In genomic region chr2:100194951-100195350, GRCh38 we compare ENCODE assay signal across 20 cellular contexts. TPM values are rescaled to one million over a fixed set of nuclear protein-coding genes. Genes with fewer than 3 reads are reported as not detected.
DNase-seq lines count a peak whose midpoint lies in the region; ATAC-seq and TF ChIP-seq lines count a peak whose summit lies in the region.
"Had no signal": no experiment of that assay in that cellular context is flagged by ENCODE, and none has a peak within 500 bp of the region (broad histone marks: within the 10 kb centered on the region; RNA-seq: fewer than 3 reads in every experiment).

No MANE protein-coding gene starts in this region.

- H3K4ac ChIP-seq in mesendoderm (ENCODE audit: low read depth, low read length): no peak overlapping the region

- TF ChIP-seq CTCF in left lung (IDR thresholded peaks at IDR 0.05) (no peak), tibial artery (IDR thresholded peaks at IDR 0.05) (no peak)

- ATAC-seq in left lung: peak; percentile 77
- ATAC-seq: GM12878, PC-3, T-helper 17 cell had no signal

- no peak overlapping the region for H3K23ac ChIP-seq in mesendoderm (ENCODE audit: low read length)

- H3K4me1 ChIP-seq in left lung (peaks cover 15 to 47% of the 10 kb centered on the region in 2 donors), tibial artery (peaks cover 0 to 82% (median 46%) of the 10 kb centered on the region in 4 donors), mesendoderm (ENCODE audit: control insufficient read depth, low read depth, low read length) (peaks cover 8% of the 10 kb centered on the region)
- H3K4me1 ChIP-seq: BE2C had no signal

- H3K4me2 ChIP-seq in mesendoderm (ENCODE audit: low read length): no peak overlapping the region

- H3K27ac ChIP-seq in left lung: peak overlapping the region; percentile 65 to 77
- H3K27ac ChIP-seq in tibial artery: peak overlapping the region; percentile 1 to 61
- no peak overlapping the region for H3K27ac ChIP-seq in mesendoderm (ENCODE audit: low read depth, low read length)
- H3K27ac ChIP-seq: GM23248, RWPE1 had no signal

- no peaks in the 10 kb centered on the region for H3K36me3 ChIP-seq in left lung
- H3K36me3 ChIP-seq in tibial artery: no peaks in the 10 kb centered on the region
- H3K36me3 ChIP-seq in mesendoderm (ENCODE audit: control insufficient read depth, insufficient read depth, low read length): no peaks in the 10 kb centered on the region
- H3K36me3 ChIP-seq: BE2C had no signal

- no peaks in the 10 kb centered on the region for H3K27me3 ChIP-seq in left lung
- no peaks in the 10 kb centered on the region for H3K27me3 ChIP-seq in tibial artery
- H3K27me3 ChIP-seq in mesendoderm (ENCODE audit: insufficient read depth, low read length, poor library complexity): no peaks in the 10 kb centered on the region
- H3K27me3 ChIP-seq: BE2C had no signal

- no peak overlapping the region for H4K8ac ChIP-seq in mesendoderm (ENCODE audit: low read depth, low read length)

- H3K56ac ChIP-seq in mesendoderm (ENCODE audit: low read length): no peak overlapping the region

- H2BK5ac ChIP-seq in mesendoderm (ENCODE audit: low read length): no peak overlapping the region

- H3K9ac ChIP-seq in mesendoderm (ENCODE audit: low read length): no peak overlapping the region
- H3K9ac ChIP-seq: GM23248 had no signal

- H3K4me3 ChIP-seq in left lung (no peak overlapping the region), tibial artery (no peak overlapping the region), mesendoderm (ENCODE audit: low read length) (no peak overlapping the region)
- H3K4me3 ChIP-seq: GM12878, GM23248 had no signal

- no peaks in the 10 kb centered on the region for H3K79me1 ChIP-seq in mesendoderm (ENCODE audit: low read length)

- DNase-seq in NCI-H2107 treated with DMSO at 0.1 percent for 48 hours (lab: John Stamatoyannopoulos, UW; ENCODE audit: unreplicated experiment) (peak; percentile 44), NCI-H524 (lab: John Stamatoyannopoulos, UW) (peak; percentile 11 to 55), left lung (peak in 1 of 2 donors; percentile 74), tibial artery (no peak), dermis blood vessel endothelial cell (no peak), DMS 273 (lab: John Stamatoyannopoulos, UW; ENCODE audit: unreplicated experiment) (no peak), mesendoderm (no peak)
- DNase-seq in activated T-cell treated with anti-CD3 and anti-CD28 coated beads, Interleukin-2, amount 50 U/mL, for 48 hours: no peak
- DNase-seq: BE2C; CD4-positive, alpha-beta memory T cell; GDM1; GM23248; KBM-7; NCI-H1092 treated with DMSO at 0.1 percent for 48 hours; NCI-H526 treated with DMSO at 0.1 percent for 48 hours; NK-92 treated with Interleukin-12 subunit alpha and Interleukin-12 subunit beta, amount 100 ng/mL, for 24 hours; PC-3; T-helper 17 cell had no signal

- no CpG with 5 or more reads among the region's 3 CpGs for WGBS in mesendoderm (ENCODE audit: extremely low coverage, insufficient coverage, low lambda C conversion rate)

- no peak overlapping the region for H2AK5ac ChIP-seq in mesendoderm (ENCODE audit: low read length)

- intact Hi-C loops in left lung (cut with DNase I) (no loop called here), tibial artery (cut with DNase I; ENCODE audit: low total_unique reads) (no loop called here)

- H3K18ac ChIP-seq in mesendoderm (ENCODE audit: low read length): no peak overlapping the region

- H3K79me2 ChIP-seq in mesendoderm (ENCODE audit: control insufficient read depth, insufficient read depth, low read length): no peaks in the 10 kb centered on the region

- no peak overlapping the region for H2BK120ac ChIP-seq in mesendoderm (ENCODE audit: low read depth, low read length)

- H3K9me3 ChIP-seq in left lung: no peaks in the 10 kb centered on the region
- H3K9me3 ChIP-seq in tibial artery: no peaks in the 10 kb centered on the region
- H3K9me3 ChIP-seq: BE2C had no signal

- H2BK15ac ChIP-seq in mesendoderm (replicated peaks; ENCODE audit: low read depth): no peak overlapping the region

- H4K5ac ChIP-seq in mesendoderm (ENCODE audit: low read length): no peak overlapping the region

RNA-seq across cellular contexts. Expression of gene AFF3, which starts 52.6 kb away (rescaled TPM):
- total RNA-seq in left lung (10 to 100 TPM; 16.4 to 42.0 TPM), dermis blood vessel endothelial cell (0.05 TPM in 1 of 2 replicates, not detected in the other)
- 2.9 TPM for polyA plus RNA-seq in mesendoderm (2013, experiment 1 of 2)
- 3.1 TPM for polyA plus RNA-seq in mesendoderm (2013, experiment 2 of 2)

Comparison
In these comparisons a context has a peak if more than half of its experiments do, and no peak if none do; other contexts are left out.
1. DNase-seq: peak in NCI-H2107 treated with DMSO at 0.1 percent for 48 hours (single experiment) and NCI-H524 (2 of 2); none in tibial artery (0 of 2), dermis blood vessel endothelial cell (single experiment), DMS 273 (single experiment), activated T-cell treated with anti-CD3 and anti-CD28 coated beads, Interleukin-2, amount 50 U/mL, for 48 hours (0 of 2) and mesendoderm (single experiment).
2. RNA of gene AFF3, which starts 52.6 kb away (total RNA-seq): 16.4 to 42.0 TPM in left lung; 0.05 TPM in dermis blood vessel endothelial cell; every median in the first group is over 10 times any median in the second.